Comparison of ENCODE assay signal across 1 cellular context in genomic region chr16:351804-352520, GRCh38.
A peak's percentile ranks its signal among the peaks of the same experiment; 100 is the strongest.
TF ChIP-seq lines count a peak whose summit lies in the region.

No MANE protein-coding gene starts in this region.

TF ChIP-seq in K562, 482 proteins besides CTCF, POLR2A, EP300 and RAD21 (continued from another document):
- TF ChIP-seq MGA (IDR thresholded peaks at IDR 0.05) (no peak; the same call in none of the 2 replicates), NUFIP1 (IDR thresholded peaks at IDR 0.05; ENCODE audit: partially characterized antibody) (no peak), NFIC (IDR thresholded peaks at IDR 0.05) (no peak), RBFOX2 (IDR thresholded peaks at IDR 0.05; ENCODE audit: low read depth, low read length) (peak; percentile 77), ZBTB33 (CRISPR knock-in tag; IDR thresholded peaks at IDR 0.05) (no peak), ILK (tag; IDR thresholded peaks at IDR 0.05; ENCODE audit: borderline replicate concordance, low read depth) (no peak), SLC30A9 (CRISPR knock-in tag; IDR thresholded peaks at IDR 0.05) (no peak), AFF1 (IDR thresholded peaks at IDR 0.05; ENCODE audit: low read depth in 1 of 2, partially characterized antibody in 2 of 2) (no peak), HLTF (IDR thresholded peaks at IDR 0.05) (no peak), KAT7 (CRISPR knock-in tag; IDR thresholded peaks at IDR 0.05; ENCODE audit: borderline replicate concordance) (0 out of 2 replicates have a peak, but pooled peaks have one; percentile 63), STAT5A (IDR thresholded peaks at IDR 0.05; ENCODE audit: borderline replicate concordance, low read length) (no peak), TCF15 (CRISPR knock-in tag; IDR thresholded peaks at IDR 0.05) (no peak), ZBTB49 (CRISPR knock-in tag; IDR thresholded peaks at IDR 0.05; ENCODE audit: borderline replicate concordance) (no peak), ATF2 (CRISPR knock-in tag; IDR thresholded peaks at IDR 0.05) (no peak), SIN3A (IDR thresholded peaks at IDR 0.05; ENCODE audit: borderline replicate concordance in 2 of 2, control insufficient read depth in 1 of 2, low read depth in 2 of 2, low read length in 2 of 2) (0 out of 4 replicates have a peak, but pooled peaks of 1 of the 2 experiments have one; percentile 34), MEF2A (IDR thresholded peaks at IDR 0.05; ENCODE audit: control insufficient read depth, low read depth, low read length) (no peak), TGIF2 (CRISPR knock-in tag; IDR thresholded peaks at IDR 0.05) (no peak), ZC3H4 (CRISPR knock-in tag; IDR thresholded peaks at IDR 0.05; ENCODE audit: borderline replicate concordance) (no peak), ATF1 (CRISPR knock-in tag; IDR thresholded peaks at IDR 0.05) (no peak), ATF1 (tag; IDR thresholded peaks at IDR 0.05) (no peak)
